ENCODE assay signal across 1 cellular context in the genomic region with DNA sequence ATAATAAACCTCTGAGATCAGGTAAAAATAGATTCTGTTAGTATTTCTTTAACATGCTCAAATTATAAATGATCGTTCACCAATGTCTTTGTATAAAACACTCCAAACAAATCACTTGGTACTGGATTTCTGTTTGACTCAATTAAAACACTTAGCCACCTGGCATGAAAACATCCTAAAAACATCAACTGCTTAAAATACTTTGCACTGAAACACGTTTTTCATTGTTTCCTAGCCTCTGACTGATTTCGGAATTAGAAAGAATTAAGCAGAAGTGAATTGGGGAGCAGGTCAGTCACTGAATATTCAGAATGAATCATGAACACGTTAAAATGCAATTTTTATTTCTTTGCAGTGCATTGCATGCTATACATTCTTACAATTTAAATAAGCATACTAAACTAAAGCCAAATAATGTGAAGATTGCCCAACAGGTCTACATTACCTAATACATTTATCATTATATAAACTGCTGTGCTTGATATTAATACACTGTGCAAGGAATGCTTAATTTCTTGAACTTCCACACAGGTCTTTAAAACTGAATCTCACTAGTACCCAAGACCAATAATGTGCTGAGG.
TF ChIP-seq lines count a peak whose summit lies in the region.

No MANE protein-coding gene starts in this region.

TF ChIP-seq in HEK293, 187 proteins besides CTCF, POLR2A, EP300 and RAD21 (continued from another document):
- TF ChIP-seq, protein P1, sequence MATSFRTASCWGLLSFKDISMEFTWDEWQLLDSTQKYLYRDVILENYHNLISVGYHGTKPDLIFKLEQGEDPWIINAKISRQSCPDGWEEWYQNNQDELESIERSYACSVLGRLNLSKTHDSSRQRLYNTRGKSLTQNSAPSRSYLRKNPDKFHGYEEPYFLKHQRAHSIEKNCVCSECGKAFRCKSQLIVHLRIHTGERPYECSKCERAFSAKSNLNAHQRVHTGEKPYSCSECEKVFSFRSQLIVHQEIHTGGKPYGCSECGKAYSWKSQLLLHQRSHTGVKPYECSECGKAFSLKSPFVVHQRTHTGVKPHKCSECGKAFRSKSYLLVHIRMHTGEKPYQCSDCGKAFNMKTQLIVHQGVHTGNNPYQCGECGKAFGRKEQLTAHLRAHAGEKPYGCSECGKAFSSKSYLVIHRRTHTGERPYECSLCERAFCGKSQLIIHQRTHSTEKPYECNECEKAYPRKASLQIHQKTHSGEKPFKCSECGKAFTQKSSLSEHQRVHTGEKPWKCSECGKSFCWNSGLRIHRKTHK (tag by site-specific recombination; IDR thresholded peaks at IDR 0.05): no peak
- TF ChIP-seq SP2 (tag by site-specific recombination; IDR thresholded peaks at IDR 0.05) (no peak), ZNF555 (tag by site-specific recombination; conservative IDR thresholded peaks at IDR 0.05) (no peak), ZNF302 (tag by site-specific recombination; IDR thresholded peaks at IDR 0.05; ENCODE audit: low read depth) (no peak), ZNF776 (tag by site-specific recombination; IDR thresholded peaks at IDR 0.05; ENCODE audit: borderline replicate concordance) (no peak)
- TF ChIP-seq, protein P2, sequence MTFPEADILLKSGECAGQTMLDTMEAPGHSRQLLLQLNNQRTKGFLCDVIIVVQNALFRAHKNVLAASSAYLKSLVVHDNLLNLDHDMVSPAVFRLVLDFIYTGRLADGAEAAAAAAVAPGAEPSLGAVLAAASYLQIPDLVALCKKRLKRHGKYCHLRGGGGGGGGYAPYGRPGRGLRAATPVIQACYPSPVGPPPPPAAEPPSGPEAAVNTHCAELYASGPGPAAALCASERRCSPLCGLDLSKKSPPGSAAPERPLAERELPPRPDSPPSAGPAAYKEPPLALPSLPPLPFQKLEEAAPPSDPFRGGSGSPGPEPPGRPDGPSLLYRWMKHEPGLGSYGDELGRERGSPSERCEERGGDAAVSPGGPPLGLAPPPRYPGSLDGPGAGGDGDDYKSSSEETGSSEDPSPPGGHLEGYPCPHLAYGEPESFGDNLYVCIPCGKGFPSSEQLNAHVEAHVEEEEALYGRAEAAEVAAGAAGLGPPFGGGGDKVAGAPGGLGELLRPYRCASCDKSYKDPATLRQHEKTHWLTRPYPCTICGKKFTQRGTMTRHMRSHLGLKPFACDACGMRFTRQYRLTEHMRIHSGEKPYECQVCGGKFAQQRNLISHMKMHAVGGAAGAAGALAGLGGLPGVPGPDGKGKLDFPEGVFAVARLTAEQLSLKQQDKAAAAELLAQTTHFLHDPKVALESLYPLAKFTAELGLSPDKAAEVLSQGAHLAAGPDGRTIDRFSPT (tag by site-specific recombination; IDR thresholded peaks at IDR 0.05): no peak
